ENCODE assay signal across 22 cellular contexts in genomic region chr10:130395248-130395936, GRCh38.
"Had no signal": no experiment of that assay in that cellular context is flagged by ENCODE, and none has a peak within 500 bp of the region (broad histone marks: within the 10 kb centered on the region; RNA-seq: fewer than 3 reads in every experiment).

No MANE protein-coding gene starts in this region.

- H3K36me3 ChIP-seq: colonic mucosa, heart left ventricle, left lung, lower lobe of right lung, prostate gland, right lobe of liver, tibial nerve, upper lobe of right lung had no signal

- H3K4me3 ChIP-seq: colonic mucosa, heart left ventricle, left lung, lower lobe of right lung, prostate gland, right lobe of liver, testis, tibial nerve, upper lobe of right lung had no signal

- ATAC-seq: esophagus mucosa; heart left ventricle; left lung; lower lobe of right lung; natural killer cell; right lobe of liver; stimulated activated memory B cell treated with anti-CD40 and anti-IgM and Interleukin-4, amounts not matched to agents 10 μg/mL and 1 μg/mL and 100 μg/mL, for 72 hours; upper lobe of right lung had no signal

- H3K9me3 ChIP-seq: colonic mucosa, prostate gland, right lobe of liver, testis had no signal

- H3K4me1 ChIP-seq: colonic mucosa, heart left ventricle, left lung, lower lobe of right lung, parathyroid adenoma, prostate gland, right lobe of liver, testis, tibial nerve, upper lobe of right lung had no signal

- H3K27ac ChIP-seq: colonic mucosa, heart left ventricle, left lung, lower lobe of right lung, parathyroid adenoma, prostate gland, right lobe of liver, testis, tibial nerve, upper lobe of right lung had no signal

- H2AFZ ChIP-seq: parathyroid adenoma had no signal

- DNase-seq: colonic mucosa; effector CD8-positive, alpha-beta T cell; heart left ventricle; hippocampal formation; kidney glomerular epithelial cell; left lung; lower lobe of right lung; natural killer cell; occipital lobe; right lobe of liver; stimulated activated CD4-positive, alpha-beta T cell treated with anti-CD3 and anti-CD28 coated beads, Interleukin-15, amount 100 ng/mL, for 24 hours; stimulated activated CD4-positive, alpha-beta T cell treated with anti-CD3 and anti-CD28 coated beads, Interleukin-1b, Interleukin-23, amount 100 ng/mL, for 48 hours; stimulated activated CD4-positive, alpha-beta T cell treated with anti-CD3 and anti-CD28 coated beads, Interleukin-4, amount 100 ng/mL, for 24 hours; testis; upper lobe of right lung had no signal

- H3K27me3 ChIP-seq: colonic mucosa, left lung, right lobe of liver, testis, tibial nerve, upper lobe of right lung had no signal

- H3K79me2 ChIP-seq: parathyroid adenoma had no signal

- FAIRE-seq: endometrium, frontal cortex had no signal

- H3K9ac ChIP-seq: parathyroid adenoma had no signal
